Comparison of ENCODE assay signal across 9 cellular contexts in genomic region chr14:46490150-46490769, GRCh38.
DNase-seq lines count a peak whose midpoint lies in the region; ATAC-seq and TF ChIP-seq lines count a peak whose summit lies in the region.
"Had no signal": no experiment of that assay in that cellular context is flagged by ENCODE, and none has a peak within 500 bp of the region (broad histone marks: within the 10 kb centered on the region; RNA-seq: fewer than 3 reads in every experiment).

No MANE protein-coding gene starts in this region.

- ATAC-seq in GM19328 (IDR thresholded peaks at IDR 0.05; ENCODE audit: unreplicated experiment) (peak; percentile 72), HG03175 (IDR thresholded peaks at IDR 0.05; ENCODE audit: unreplicated experiment) (peak; percentile 93), RWPE2 (ENCODE audit: low read depth) (peak; percentile 70)

- no peak overlapping the region for H3K4me3 ChIP-seq in RWPE2 (ENCODE audit: severe bottlenecking)

- H3K4me3 Mint-ChIP-seq in osteocyte (ENCODE audit: unreplicated experiment): no peak overlapping the region
- H3K4me3 Mint-ChIP-seq: brain had no signal

- no peaks in the 10 kb centered on the region for H3K27me3 ChIP-seq in RWPE2 (ENCODE audit: insufficient read depth, poor library complexity, severe bottlenecking)

- no peaks in the 10 kb centered on the region for H3K36me3 ChIP-seq in RWPE2 (ENCODE audit: low read depth)

- H3K27me3 Mint-ChIP-seq in osteocyte (ENCODE audit: unreplicated experiment): peaks cover 4% of the 10 kb centered on the region

- in situ Hi-C loops in G401 (cut with HindIII; ENCODE audit: low sequenced_read_pairs): no loop called here

- peaks cover 18% of the 10 kb centered on the region for H3K4me1 ChIP-seq in RWPE2 (ENCODE audit: insufficient read depth, poor library complexity, severe bottlenecking)

- H3K9me3 ChIP-seq in RWPE2 (ENCODE audit: severe bottlenecking): no peaks in the 10 kb centered on the region

- H3K4me1 Mint-ChIP-seq in osteocyte (ENCODE audit: unreplicated experiment): no peaks in the 10 kb centered on the region
- H3K4me1 Mint-ChIP-seq: brain had no signal

- DNase-seq in COR-L47 (lab: John Stamatoyannopoulos, UW): peak; percentile 1
- DNase-seq in RWPE2 (ENCODE audit: low spot score): no peak
- DNase-seq in osteocyte (ENCODE audit: extremely low spot score, unreplicated experiment): no peak
- DNase-seq in stimulated activated naive CD4-positive, alpha-beta T cell (lab: John Stamatoyannopoulos, UW): no peak
- DNase-seq in G401 (ENCODE audit: low spot score): no peak
- DNase-seq in NCI-H774 (lab: John Stamatoyannopoulos, UW): no peak

- no peak overlapping the region for H3K27ac Mint-ChIP-seq in osteocyte (ENCODE audit: unreplicated experiment)
- H3K27ac Mint-ChIP-seq: brain had no signal

- H3K9me3 Mint-ChIP-seq in osteocyte (ENCODE audit: unreplicated experiment): no peaks in the 10 kb centered on the region
- H3K9me3 Mint-ChIP-seq: brain had no signal

- TF ChIP-seq CTCF in RWPE2 (IDR thresholded peaks at IDR 0.05; ENCODE audit: poor library complexity, severe bottlenecking) (peak; percentile 48), osteocyte (IDR thresholded peaks at IDR 0.05) (peak; percentile 38)

- H3K36me3 Mint-ChIP-seq in osteocyte (ENCODE audit: unreplicated experiment): no peaks in the 10 kb centered on the region
- H3K36me3 Mint-ChIP-seq: brain had no signal

- H3K27ac ChIP-seq in RWPE2 (ENCODE audit: poor library complexity, severe bottlenecking): no peak overlapping the region
